ENCODE assay signal across 11 cellular contexts in the genomic region with DNA sequence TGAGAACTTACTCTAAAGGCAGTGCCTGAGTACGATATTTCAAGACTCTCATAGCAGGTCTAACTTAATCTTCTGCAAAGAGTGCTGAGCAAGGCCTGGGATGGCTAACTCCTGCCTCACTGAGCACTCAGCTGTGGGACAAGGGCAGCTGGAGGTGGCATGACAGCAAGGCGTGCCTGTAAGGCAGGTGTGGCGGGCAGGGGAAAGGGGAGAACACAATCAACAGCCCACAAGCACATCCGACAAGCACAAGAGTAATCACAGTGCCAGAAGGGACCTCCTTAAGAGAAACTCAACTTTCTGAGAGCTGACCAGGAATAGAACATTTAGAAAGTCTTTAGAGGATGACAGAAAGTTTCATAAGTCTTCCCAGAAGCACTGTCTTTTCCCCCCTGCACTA. TPM values are rescaled to one million over a fixed set of nuclear protein-coding genes. Genes with fewer than 3 reads are reported as not detected.
"Had no signal": no experiment of that assay in that cellular context is flagged by ENCODE, and none has a peak within 500 bp of the region (broad histone marks: within the 10 kb centered on the region; RNA-seq: fewer than 3 reads in every experiment).

No MANE protein-coding gene starts in this region.

- H3K4me3 Mint-ChIP-seq: HFFc6, IgD-negative memory B cell had no signal

- H3K9me3 ChIP-seq: HAP-1 had no signal

- H3K27ac ChIP-seq: GM23248, HL-60 had no signal

- ATAC-seq: HCT116, HepG2 had no signal

- H3K4me3 ChIP-seq: GM23248, HAP-1 had no signal

- H3K27ac Mint-ChIP-seq: HFFc6, IgD-negative memory B cell had no signal

- H3K9me3 Mint-ChIP-seq: HFFc6, IgD-negative memory B cell had no signal

- H3K4me1 ChIP-seq: HAP-1 had no signal

- H3K27me3 Mint-ChIP-seq: IgD-negative memory B cell had no signal

- DNase-seq: GM23248, GOT3, H7, HFFc6 had no signal

- H2AFZ ChIP-seq: GM23248 had no signal

- H3K9ac ChIP-seq: GM23248 had no signal

RNA-seq across cellular contexts. Expression of a gene that starts 42.0 kb away (rescaled TPM):
- total RNA-seq: GM23248, H4, H7, HepG2, HFFc6, HT1080 had no signal
- polyA plus RNA-seq: GM23248, HepG2, IgD-negative memory B cell had no signal
